8 cellular contexts compared by ENCODE assay signal in the genomic region with DNA sequence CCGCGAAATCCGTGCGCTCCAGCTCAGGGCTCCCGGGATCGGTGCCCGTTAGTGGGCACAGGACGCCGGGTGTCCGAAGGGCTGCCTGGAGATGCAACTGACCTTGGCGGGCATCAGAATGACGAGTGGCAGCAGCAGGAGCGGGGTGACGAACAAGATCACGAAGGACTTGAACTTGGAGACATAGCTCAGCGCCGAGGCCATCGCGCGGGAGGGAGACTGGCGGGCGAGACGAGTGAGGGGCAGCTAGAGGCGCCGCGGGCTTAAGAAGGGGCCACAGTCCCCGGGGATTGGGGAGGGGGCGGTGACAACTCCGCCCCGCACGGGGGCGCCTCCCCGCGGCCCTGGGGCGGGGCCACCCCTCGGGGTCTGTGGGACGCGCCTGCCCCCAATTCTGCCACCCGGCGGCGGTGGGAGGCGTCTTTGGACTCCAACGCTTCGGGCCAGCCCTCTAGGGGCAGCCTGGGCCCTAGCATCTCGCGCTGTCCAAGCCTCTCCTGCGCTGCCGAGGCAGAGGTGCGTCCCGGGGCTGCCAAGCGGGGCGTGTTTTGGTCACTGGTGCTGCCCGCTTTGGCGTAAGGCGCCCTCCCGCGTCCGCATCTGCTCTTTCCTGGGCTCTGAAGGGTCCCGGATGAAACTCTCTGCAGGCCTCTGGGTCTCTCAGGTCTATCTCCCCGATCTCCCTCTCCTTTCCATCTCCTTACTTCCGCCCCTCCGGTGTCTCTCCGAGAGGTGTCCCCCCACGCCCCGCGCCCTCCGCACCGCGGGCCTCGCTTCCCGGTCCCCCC. TPM values are rescaled to one million over a fixed set of nuclear protein-coding genes. Genes with fewer than 3 reads are reported as not detected.
DNase-seq lines count a peak whose midpoint lies in the region; ATAC-seq and TF ChIP-seq lines count a peak whose summit lies in the region.

Gene SLC13A5, minus strand, starts transcription at position 240 of the 788 bp plus-strand sequence. Its CDS starts 36 bp downstream, at position 204.

- TF ChIP-seq POLR2A in erythroblast (IDR thresholded peaks at IDR 0.05; ENCODE audit: low read length), result no peak

- peaks cover 12 to 23% (median 22%) of the 10 kb centered on the region in 4 donors for H3K4me1 Mint-ChIP-seq in naive thymus-derived CD8-positive, alpha-beta T cell

- peaks cover 41 to 91% (median 70%) of the 10 kb centered on the region in 5 donors for H3K27me3 Mint-ChIP-seq in naive thymus-derived CD8-positive, alpha-beta T cell

- CTCF ChIA-PET in RWPE1 (lab: Yijun Ruan, JAX), result interaction anchor here (0.6 kb wide), 1 partner anchor 43 kb away, joined by 4 read pairs; no protein-coding TSS in a partner anchor

- no peak within 1 kb of the TSS for H3K27ac Mint-ChIP-seq in naive thymus-derived CD8-positive, alpha-beta T cell

- peak within 1 kb of the TSS; percentile 47 to 83 (median 70) for H3K4me3 Mint-ChIP-seq in naive thymus-derived CD8-positive, alpha-beta T cell

- H3K9me3 Mint-ChIP-seq in naive thymus-derived CD8-positive, alpha-beta T cell, result peaks cover 0 to 18% (median 4%) of the 10 kb centered on the region in 9 donors

- peak; percentile 19; the same call in 1 of the 2 replicates for TF ChIP-seq CTCF in RWPE1 (conservative IDR thresholded peaks at IDR 0.05; ENCODE audit: low read depth)

- ATAC-seq in naive thymus-derived CD8-positive, alpha-beta T cell, result peak; percentile 25 to 49
- ATAC-seq in HG03442 (IDR thresholded peaks at IDR 0.05; ENCODE audit: unreplicated experiment), result no peak

- peak; percentile 60 for DNase-seq in DMS53 (lab: John Stamatoyannopoulos, UW)
- DNase-seq in DMS53 treated with DMSO at 0.1 percent for 48 hours (lab: John Stamatoyannopoulos, UW; ENCODE audit: unreplicated experiment), result no peak
- no peak for DNase-seq in RWPE1 (ENCODE audit: low spot score)
- peak; percentile 14 to 32 for DNase-seq in erythroblast (lab: John Stamatoyannopoulos, UW)
- peak in 1 of 10 donors; percentile 4 for DNase-seq in naive thymus-derived CD8-positive, alpha-beta T cell
- no peak for DNase-seq in cerebellar nuclear complex (lab: John Stamatoyannopoulos, UW)
- no peak for DNase-seq in NCI-H1092 (lab: John Stamatoyannopoulos, UW)

- peak within 1 kb of the TSS; percentile 62 for H3K27ac ChIP-seq in RWPE1

- peaks cover 0 to 13% (median 4%) of the 10 kb centered on the region in 3 donors for H3K36me3 Mint-ChIP-seq in naive thymus-derived CD8-positive, alpha-beta T cell

- POLR2A ChIA-PET in RWPE1 (lab: Yijun Ruan, JAX; ENCODE audit: low non-redundant PET), result no interaction called here
- POLR2A ChIA-PET in naive thymus-derived CD8-positive, alpha-beta T cell (lab: Charles Lee), result no interaction called here

RNA-seq across cellular contexts. Expression of gene SLC13A5, which starts in this region (rescaled TPM):
- total RNA-seq in naive thymus-derived CD8-positive, alpha-beta T cell, result not detected
- under 1 TPM in 1 of 3 donors, not detected in 2; 0.43 TPM for polyA plus RNA-seq in naive thymus-derived CD8-positive, alpha-beta T cell

Comparison
In these comparisons a context has a peak if more than half of its experiments do, and no peak if none do; other contexts are left out.
1. DNase-seq: peak in DMS53 (single experiment) and erythroblast (2 of 2); none in DMS53 treated with DMSO at 0.1 percent for 48 hours (single experiment), RWPE1 (single experiment), cerebellar nuclear complex (0 of 2) and NCI-H1092 (single experiment).
2. Peak in ATAC-seq in naive thymus-derived CD8-positive, alpha-beta T cell; RNA of the gene not detected or under 1 TPM.